Comparison of ENCODE assay signal across 1 cellular context in genomic region chr3:112561693-112562529, GRCh38.
A peak's percentile ranks its signal among the peaks of the same experiment; 100 is the strongest.
TF ChIP-seq lines count a peak whose summit lies in the region.

TSS of gene ATG3 (minus strand) at chr3:112561962. CDS start at chr3:112561528, 434 bp downstream.
TSS of gene SLC35A5 (plus strand) at chr3:112562045. CDS start at chr3:112563404, 1,359 bp downstream.

TF ChIP-seq in WTC11, 78 proteins besides CTCF, POLR2A, EP300 and RAD21 (continued from another document and continues in another):
- TF ChIP-seq ATF2 (CRISPR knock-in tag; IDR thresholded peaks at IDR 0.05; ENCODE audit: borderline replicate concordance, low read depth) (no peak), NFATC4 (CRISPR knock-in tag; IDR thresholded peaks at IDR 0.05) (no peak), TP53 (CRISPR knock-in tag; IDR thresholded peaks at IDR 0.05) (peak; percentile 3; the same call in 1 of the 2 replicates), ZNF219 (CRISPR knock-in tag; IDR thresholded peaks at IDR 0.05; ENCODE audit: borderline replicate concordance) (no peak), ARID4B (CRISPR knock-in tag; IDR thresholded peaks at IDR 0.05; ENCODE audit: borderline replicate concordance) (no peak; the same call in 1 of the 2 replicates), STAT6 (CRISPR knock-in tag; conservative IDR thresholded peaks at IDR 0.05; ENCODE audit: low read depth) (no peak; the same call in 1 of the 2 replicates), ATF3 (CRISPR knock-in tag; conservative IDR thresholded peaks at IDR 0.05) (no peak), ATF6 (CRISPR knock-in tag; IDR thresholded peaks at IDR 0.05) (no peak), TEAD4 (CRISPR knock-in tag; IDR thresholded peaks at IDR 0.05) (no peak), IRF2 (CRISPR knock-in tag; IDR thresholded peaks at IDR 0.05; ENCODE audit: borderline replicate concordance, low read depth) (no peak), GABPB1 (CRISPR knock-in tag; IDR thresholded peaks at IDR 0.05) (peak; percentile 66; the same call in 1 of the 2 replicates), ERG (CRISPR knock-in tag; IDR thresholded peaks at IDR 0.05) (no peak), ZBTB21 (CRISPR knock-in tag; IDR thresholded peaks at IDR 0.05; ENCODE audit: borderline replicate concordance) (peak; percentile 88), ETV6 (CRISPR knock-in tag; IDR thresholded peaks at IDR 0.05) (peak; percentile 80; the same call in 1 of the 2 replicates), ZNF671 (CRISPR knock-in tag; IDR thresholded peaks at IDR 0.05) (no peak), HMGXB4 (CRISPR knock-in tag; IDR thresholded peaks at IDR 0.05) (peak; percentile 76; the same call in 1 of the 2 replicates), ZNF423 (CRISPR knock-in tag; IDR thresholded peaks at IDR 0.05) (no peak; the same call in 1 of the 2 replicates), FOXP1 (CRISPR knock-in tag; IDR thresholded peaks at IDR 0.05; ENCODE audit: borderline replicate concordance) (peak; percentile 80), MXD4 (CRISPR knock-in tag; IDR thresholded peaks at IDR 0.05; ENCODE audit: borderline replicate concordance) (no peak), ZNF281 (CRISPR knock-in tag; IDR thresholded peaks at IDR 0.05) (0 out of 2 replicates have a peak, but pooled peaks have one; percentile 48), GTF2I (CRISPR knock-in tag; conservative IDR thresholded peaks at IDR 0.05) (no peak), IRF1 (CRISPR knock-in tag; IDR thresholded peaks at IDR 0.05) (no peak), ZSCAN18 (CRISPR knock-in tag; IDR thresholded peaks at IDR 0.05) (no peak), ESRRA (CRISPR knock-in tag; IDR thresholded peaks at IDR 0.05; ENCODE audit: borderline replicate concordance) (0 out of 2 replicates have a peak, but pooled peaks have one; percentile 61), ZBTB43 (CRISPR knock-in tag; IDR thresholded peaks at IDR 0.05) (no peak; the same call in 1 of the 2 replicates), SMAD4 (CRISPR knock-in tag; IDR thresholded peaks at IDR 0.05) (no peak), CDX4 (CRISPR knock-in tag; IDR thresholded peaks at IDR 0.05; ENCODE audit: borderline replicate concordance) (no peak; the same call in 1 of the 2 replicates), HMGA2 (CRISPR knock-in tag; IDR thresholded peaks at IDR 0.05) (no peak), KAT7 (CRISPR knock-in tag; IDR thresholded peaks at IDR 0.05; ENCODE audit: borderline replicate concordance) (0 out of 2 replicates have a peak, but pooled peaks have one; percentile 53), ZNF317 (CRISPR knock-in tag; IDR thresholded peaks at IDR 0.05; ENCODE audit: borderline replicate concordance, low read depth) (no peak; the same call in 1 of the 2 replicates), ZMAT4 (CRISPR knock-in tag; IDR thresholded peaks at IDR 0.05) (0 out of 2 replicates have a peak, but pooled peaks have one; percentile 46)
